Comparison of ENCODE assay signal across 17 cellular contexts in genomic region chr6:15207923-15208322, GRCh38. TPM values are rescaled to one million over a fixed set of nuclear protein-coding genes. Genes with fewer than 3 reads are reported as not detected.
DNase-seq lines count a peak whose midpoint lies in the region; ATAC-seq and TF ChIP-seq lines count a peak whose summit lies in the region.
"Had no signal": no experiment of that assay in that cellular context is flagged by ENCODE, and none has a peak within 500 bp of the region (broad histone marks: within the 10 kb centered on the region; RNA-seq: fewer than 3 reads in every experiment).

No MANE protein-coding gene starts in this region.

- peaks cover 3% of the 10 kb centered on the region for H3K36me3 Mint-ChIP-seq in brain
- H3K36me3 Mint-ChIP-seq: natural killer cell had no signal

- peaks cover 20% of the 10 kb centered on the region for H3K4me1 Mint-ChIP-seq in brain
- H3K4me1 Mint-ChIP-seq: natural killer cell had no signal

- no peak for ATAC-seq in GM21360 (IDR thresholded peaks at IDR 0.05; ENCODE audit: unreplicated experiment)
- ATAC-seq: GM12878, left ventricle myocardium superior, natural killer cell had no signal

- H3K9me3 Mint-ChIP-seq in brain, result peaks cover 3 to 15% (median 3%) of the 10 kb centered on the region in 5 experiments
- H3K9me3 Mint-ChIP-seq: natural killer cell had no signal

- H3K4me3 Mint-ChIP-seq in brain, result peak overlapping the region in 1 of 5 experiments; percentile 44
- H3K4me3 Mint-ChIP-seq: natural killer cell had no signal

- H3K27ac Mint-ChIP-seq in brain, result peak overlapping the region in 4 of 5 experiments; percentile 42 to 84 (median 47)
- H3K27ac Mint-ChIP-seq: natural killer cell had no signal

- peak; percentile 25 for DNase-seq in CD1c-positive myeloid dendritic cell (ENCODE audit: extremely low spot score)
- DNase-seq in HT1080 (ENCODE audit: low read depth), result peak; percentile 73
- peak; percentile 62 for DNase-seq in iPS-NIHi7 (ENCODE audit: extremely low spot score)
- DNase-seq in effector CD4-positive, alpha-beta T cell, result no peak
- no peak for DNase-seq in stimulated activated CD4-positive, alpha-beta T cell treated with anti-CD3 and anti-CD28 coated beads, Interleukin-2, amount 100 ng/mL, for 24 hours
- no peak for DNase-seq in COLO668 (lab: John Stamatoyannopoulos, UW; ENCODE audit: unreplicated experiment)
- DNase-seq: activated CD4-positive, alpha-beta T cell treated with anti-CD3 and anti-CD28 coated beads, Interleukin-2, amount 50 U/mL, for 1 hour; DMS79 treated with DMSO at 0.1 percent for 48 hours; effector memory CD4-positive, alpha-beta T cell; left ventricle myocardium superior; natural killer cell; NCI-H1930; stimulated activated CD4-positive, alpha-beta T cell treated with anti-CD3 and anti-CD28 coated beads, Interleukin-4, amount 100 ng/mL, for 1 hour; transverse colon had no signal

- no peak for TF ChIP-seq CTCF in brain (conservative IDR thresholded peaks at IDR 0.05)

- H3K27me3 Mint-ChIP-seq in brain, result no peaks in the 10 kb centered on the region

RNA-seq across cellular contexts. Expression of gene JARID2, which starts 37.9 kb away (rescaled TPM):
- 9.5 and 11.7 TPM in 2 replicates for total RNA-seq in HT1080 (2014; rRNA removed; shearing (Covaris generic))
- 13.0 and 16.3 TPM in 2 replicates for polyA plus RNA-seq in HT1080 (2015; cell fraction: cytosol; rRNA removed)
- 31.2 and 34.0 TPM in 2 replicates for polyA plus RNA-seq in HT1080 (2015; cell fraction: nucleus; rRNA removed)
- polyA plus RNA-seq in brain (ENCODE audit: insufficient read depth, low read depth, low replicate concordance), result 19.7 TPM

Comparison
In these comparisons a context has a peak if more than half of its experiments do, and no peak if none do; other contexts are left out.
1. DNase-seq: peak in CD1c-positive myeloid dendritic cell (single experiment), HT1080 (single experiment) and iPS-NIHi7 (single experiment); none in effector CD4-positive, alpha-beta T cell (single experiment), stimulated activated CD4-positive, alpha-beta T cell treated with anti-CD3 and anti-CD28 coated beads, Interleukin-2, amount 100 ng/mL, for 24 hours (0 of 2) and COLO668 (single experiment).